9 cellular contexts compared by ENCODE assay signal in the genomic region with DNA sequence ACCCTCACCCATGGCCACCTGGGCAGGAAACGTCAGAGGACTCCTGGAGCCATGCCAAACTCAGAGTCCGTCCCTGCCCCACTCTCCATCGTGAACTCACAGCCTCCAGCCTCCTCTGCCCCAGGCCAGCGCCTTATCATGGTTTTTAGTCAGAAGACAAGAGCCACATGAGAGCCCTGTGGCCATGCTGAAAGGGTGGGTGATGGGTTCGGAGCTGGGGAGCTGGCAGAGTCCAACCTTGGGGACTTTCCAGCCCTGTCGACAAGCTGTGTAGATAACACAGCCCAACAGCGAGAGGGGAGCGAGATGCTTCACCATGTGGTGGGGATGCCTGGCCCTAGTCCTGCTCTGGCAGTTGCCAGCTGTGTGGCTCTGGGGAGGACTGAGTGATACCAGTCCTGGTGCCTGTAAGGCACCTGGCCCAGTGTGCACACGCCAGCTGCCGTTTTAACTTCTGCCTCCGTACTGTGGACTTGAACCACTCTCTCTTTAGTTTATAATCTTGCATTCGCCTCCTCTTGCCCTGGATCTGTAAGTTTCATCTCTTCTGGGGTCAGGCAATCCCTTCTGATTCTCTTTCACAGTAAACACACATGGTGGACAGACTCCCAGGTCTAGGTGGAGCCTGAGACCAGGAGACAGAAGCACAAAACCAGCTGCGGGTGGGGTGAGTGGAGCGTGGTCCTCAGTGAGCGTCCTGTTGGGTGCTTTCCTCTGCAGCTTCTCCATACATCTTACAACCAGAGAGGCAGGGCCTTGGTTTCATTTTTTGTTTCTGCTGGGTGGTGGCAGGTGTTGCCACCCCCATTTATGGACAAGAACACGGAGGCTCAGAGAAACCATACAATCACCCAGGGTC. TPM values are rescaled to one million over a fixed set of nuclear protein-coding genes. Genes with fewer than 3 reads are reported as not detected.
DNase-seq lines count a peak whose midpoint lies in the region; ATAC-seq, FAIRE-seq and TF ChIP-seq lines count a peak whose summit lies in the region.
"Had no signal": no experiment of that assay in that cellular context is flagged by ENCODE, and none has a peak within 500 bp of the region (broad histone marks: within the 10 kb centered on the region; RNA-seq: fewer than 3 reads in every experiment).

No MANE protein-coding gene starts in this region.

- in situ Hi-C loops in gastrocnemius medialis (cut with MboI; ENCODE audit: low sequenced_read_pairs in 4 of 4): no loop called here

- ATAC-seq in GM19463 (IDR thresholded peaks at IDR 0.05; ENCODE audit: unreplicated experiment) (peak; percentile 83), HG03432 (IDR thresholded peaks at IDR 0.05; ENCODE audit: unreplicated experiment) (peak; percentile 83), gastrocnemius medialis (no peak)

- no peaks in the 10 kb centered on the region for H3K27me3 ChIP-seq in WERI-Rb-1 (ENCODE audit: insufficient read depth, low read depth, severe bottlenecking)
- H3K27me3 ChIP-seq in gastrocnemius medialis: no peaks in the 10 kb centered on the region

- intact Hi-C loops in cardiac septum (cut with DNase I) (no loop called here), gastrocnemius medialis (cut with DNase I; ENCODE audit: low total_unique reads) (no loop called here)

- H3K27ac ChIP-seq in WERI-Rb-1: no peak overlapping the region
- no peak overlapping the region for H3K27ac ChIP-seq in gastrocnemius medialis
- H3K27ac ChIP-seq: thoracic aorta had no signal

- TF ChIP-seq CTCF in WERI-Rb-1 (IDR thresholded peaks at IDR 0.05; ENCODE audit: low read depth, low read length) (no peak), gastrocnemius medialis (IDR thresholded peaks at IDR 0.05 in 4 of 5, conservative IDR thresholded peaks at IDR 0.05 in 1 of 5) (no peak)

- peaks cover 7% of the 10 kb centered on the region for H3K9me3 ChIP-seq in WERI-Rb-1 (ENCODE audit: severe bottlenecking)
- H3K9me3 ChIP-seq in gastrocnemius medialis: no peaks in the 10 kb centered on the region
- H3K9me3 ChIP-seq: thoracic aorta had no signal

- TF ChIP-seq POLR2A in GM12891 (IDR thresholded peaks at IDR 0.05; ENCODE audit: low read depth, low read length) (no peak), gastrocnemius medialis (IDR thresholded peaks at IDR 0.05) (no peak)

- H3K36me3 ChIP-seq in WERI-Rb-1 (no peaks in the 10 kb centered on the region), gastrocnemius medialis (no peaks in the 10 kb centered on the region)
- H3K36me3 ChIP-seq: thoracic aorta had no signal

- H3K4me3 ChIP-seq in WERI-Rb-1 (ENCODE audit: low read depth, low read length) (no peak overlapping the region), gastrocnemius medialis (no peak overlapping the region)
- H3K4me3 ChIP-seq: thoracic aorta had no signal

- DNase-seq in GM12891 (ENCODE audit: insufficient read length, low spot score) (no peak), cardiac septum (ENCODE audit: low spot score) (peak; percentile 81), NCI-H1048 (lab: John Stamatoyannopoulos, UW) (no peak), WERI-Rb-1 (no peak), NCI-H82 (lab: John Stamatoyannopoulos, UW) (no peak), gastrocnemius medialis (no peak)

- FAIRE-seq in GM12891 (lab: Jason Lieb, UNC): peak; percentile 89

- H3K4me1 ChIP-seq in gastrocnemius medialis: peaks cover 0 to 2% of the 10 kb centered on the region in 2 donors

TF ChIP-seq in GM12891, 5 proteins besides CTCF, POLR2A, EP300 and RAD21:
- no peak for TF ChIP-seq POU2F2 (IDR thresholded peaks at IDR 0.05; ENCODE audit: low read depth, low read length)
- TF ChIP-seq SPI1 (IDR thresholded peaks at IDR 0.05; ENCODE audit: low read depth, low read length): no peak
- no peak for TF ChIP-seq PAX5 (IDR thresholded peaks at IDR 0.05; ENCODE audit: insufficient read depth, low read length, severe bottlenecking)
- TF ChIP-seq POLR2AphosphoS5 (IDR thresholded peaks at IDR 0.05; ENCODE audit: low read depth, low read length): no peak
- TF ChIP-seq TAF1 (IDR thresholded peaks at IDR 0.05; ENCODE audit: low read depth, low read length): no peak

RNA-seq across cellular contexts. Expression of a gene that starts 55.3 kb away (rescaled TPM):
- polyA plus RNA-seq in GM12891 (2012; ENCODE audit: low read depth, missing spikeins): 7.6 TPM
- total RNA-seq in cardiac septum: 12.1 TPM
- 1 to 10 TPM; 2.1 to 3.7 (median 2.6) TPM for total RNA-seq in gastrocnemius medialis

Comparison
In these comparisons a context has a peak if more than half of its experiments do, and no peak if none do; other contexts are left out.
1. ATAC-seq: peak in GM19463 (single experiment) and HG03432 (single experiment); none in gastrocnemius medialis (0 of 2).